Comparison of ENCODE assay signal across 7 cellular contexts in the genomic region with DNA sequence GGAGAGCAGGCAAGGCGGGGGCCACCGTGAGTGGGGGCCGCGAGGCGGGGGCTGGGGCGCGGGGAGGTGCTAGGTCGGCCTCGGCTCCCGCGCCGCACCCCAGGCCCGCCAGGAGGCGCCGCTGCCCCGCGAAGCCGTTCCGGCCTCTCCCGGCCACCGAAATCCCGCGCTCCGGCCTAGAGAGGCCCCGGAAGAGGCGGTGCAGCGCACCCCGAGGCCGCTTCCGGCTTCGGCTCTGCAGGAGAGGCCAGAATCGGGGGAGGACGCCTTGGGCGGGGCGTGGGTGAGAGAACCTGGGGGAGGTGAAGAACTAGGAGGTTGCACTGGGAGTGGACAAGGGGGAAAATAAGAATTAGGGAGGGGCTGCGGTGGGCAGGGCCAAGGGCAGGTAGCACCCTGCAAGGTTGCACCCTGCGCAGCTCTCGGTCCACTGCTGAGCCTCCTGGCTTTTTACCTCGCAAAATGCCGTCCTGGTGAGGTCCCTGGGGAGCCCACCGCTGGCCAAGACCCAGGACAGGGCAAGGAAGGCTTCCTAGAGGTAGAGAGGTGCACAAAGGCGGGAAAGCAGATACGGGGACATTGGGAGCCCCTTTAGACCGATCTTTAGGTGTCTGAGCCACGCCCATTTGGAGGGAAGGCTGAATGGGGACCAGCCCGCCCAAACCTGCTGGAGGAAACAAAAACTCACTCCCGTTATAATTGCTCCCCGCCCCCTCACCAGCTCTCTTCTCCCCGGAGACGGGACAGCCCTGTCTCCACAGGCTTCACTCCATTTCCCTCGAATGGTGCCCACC. TPM values are rescaled to one million over a fixed set of nuclear protein-coding genes. Genes with fewer than 3 reads are reported as not detected.
A peak's percentile ranks its signal among the peaks of the same experiment; 100 is the strongest.
DNase-seq lines count a peak whose midpoint lies in the region; ATAC-seq and TF ChIP-seq lines count a peak whose summit lies in the region.

No MANE protein-coding gene starts in this region.

- H3K79me2 ChIP-seq in hepatocyte = no peaks in the 10 kb centered on the region

- peak overlapping the region; percentile 85 for H2AFZ ChIP-seq in hepatocyte

- DNase-seq in NCI-H187 (lab: John Stamatoyannopoulos, UW) (peak; percentile 50 to 88), T-helper 17 cell (peak; percentile 90 to 92 (median 90)), anterior cingulate cortex (lab: John Stamatoyannopoulos, UW) (peak in 57 of 58 donors; percentile 48 to 91 (median 85)), hepatocyte (ENCODE audit: low spot score) (peak; percentile 98), retinal pigment epithelial cell (ENCODE audit: low read depth) (no peak)

- H3K36me3 ChIP-seq in hepatocyte (replicated peaks; ENCODE audit: insufficient read depth, low read depth) = no peaks in the 10 kb centered on the region

- peak overlapping the region; percentile 97 for H3K4me3 Mint-ChIP-seq in T-helper 17 cell

- TF ChIP-seq CTCF in hepatocyte (IDR thresholded peaks at IDR 0.05; ENCODE audit: poor library complexity) (peak; percentile 72), retinal pigment epithelial cell (conservative IDR thresholded peaks at IDR 0.05; ENCODE audit: low read depth, low read length) (peak; percentile 61)

- H3K9me2 ChIP-seq in hepatocyte (replicated peaks; ENCODE audit: insufficient read depth) = no peaks in the 10 kb centered on the region

- no peaks in the 10 kb centered on the region for H3K9me3 ChIP-seq in T-helper 17 cell (ENCODE audit: control insufficient read depth, low read length, poor library complexity, severe bottlenecking)
- no peaks in the 10 kb centered on the region for H3K9me3 ChIP-seq in hepatocyte (ENCODE audit: low read depth)

- H3K36me3 Mint-ChIP-seq in T-helper 17 cell (ENCODE audit: low read depth) = no peaks in the 10 kb centered on the region

- H3K27me3 ChIP-seq in hepatocyte = no peaks in the 10 kb centered on the region

- peak overlapping the region; percentile 50 for H3K4me3 ChIP-seq in hepatocyte
- peak overlapping the region; percentile 79 for H3K4me3 ChIP-seq in retinal pigment epithelial cell (ENCODE audit: low read length)

- 1% methylated on average over 38 of the region's 51 CpGs for WGBS in hepatocyte (ENCODE audit: low lambda C conversion rate, missing lambda C conversion rate)

- H4K20me1 ChIP-seq in hepatocyte (ENCODE audit: insufficient read depth, poor library complexity, severe bottlenecking) = no peaks in the 10 kb centered on the region

- ATAC-seq in GM18499 (IDR thresholded peaks at IDR 0.05; ENCODE audit: insufficient read depth, unreplicated experiment) (peak; percentile 45), HG02938 (IDR thresholded peaks at IDR 0.05; ENCODE audit: unreplicated experiment) (peak; percentile 72), T-helper 17 cell (peak; percentile 83)

- H3K4me1 Mint-ChIP-seq in T-helper 17 cell = peaks cover 30% of the 10 kb centered on the region

- H3K27me3 Mint-ChIP-seq in T-helper 17 cell = no peaks in the 10 kb centered on the region

- H3K4me2 ChIP-seq in hepatocyte = peak overlapping the region; percentile 96

- H3K27ac Mint-ChIP-seq in T-helper 17 cell = peak overlapping the region; percentile 87

- H3K27ac ChIP-seq in hepatocyte = peak overlapping the region; percentile 86

- peaks cover 17% of the 10 kb centered on the region for H3K4me1 ChIP-seq in hepatocyte (ENCODE audit: insufficient read depth)

RNA-seq across cellular contexts. Expression of gene GNAI2, which starts 8.4 kb away (rescaled TPM):
- 100 to 1,000 TPM; 266 to 288 TPM for total RNA-seq in T-helper 17 cell
- total RNA-seq in hepatocyte = 95.0 and 103 TPM in 2 replicates
- polyA plus RNA-seq in hepatocyte = 219 and 233 TPM in 2 replicates

RNA-seq across cellular contexts. Expression of gene SLC38A3, which starts 22.5 kb away (rescaled TPM):
- total RNA-seq in T-helper 17 cell (under 1 TPM in 1 of 2 donors, not detected in 1; 0.78 TPM), hepatocyte (22.6 and 24.7 TPM in 2 replicates)
- polyA plus RNA-seq in hepatocyte = 37.9 and 56.6 TPM in 2 replicates

RNA-seq across cellular contexts. Expression of gene GNAT1, which starts 36.2 kb away (rescaled TPM):
- under 1 TPM in 1 of 2 donors, not detected in 1; 0.10 TPM for total RNA-seq in T-helper 17 cell
- total RNA-seq in hepatocyte = not detected in 2 replicates
- polyA plus RNA-seq in hepatocyte = not detected in 2 replicates

RNA-seq across cellular contexts. Expression of gene SEMA3B, which starts 41.4 kb away (rescaled TPM):
- 1 to 10 TPM; 1.7 to 1.8 TPM for total RNA-seq in T-helper 17 cell
- total RNA-seq in hepatocyte = 60.2 and 67.7 TPM in 2 replicates
- 104 and 135 TPM in 2 replicates for polyA plus RNA-seq in hepatocyte

RNA-seq across cellular contexts. Expression of gene LSMEM2, which starts 51.3 kb away (rescaled TPM):
- total RNA-seq in T-helper 17 cell (not detected), hepatocyte (0.20 TPM in 1 of 2 replicates, not detected in the other)
- polyA plus RNA-seq in hepatocyte = 0.39 TPM in 1 of 2 replicates, not detected in the other

Comparison
In these comparisons a context has a peak if more than half of its experiments do, and no peak if none do; other contexts are left out.
1. RNA of gene SLC38A3, which starts 22.5 kb away (total RNA-seq): 22.6 to 24.7 TPM in hepatocyte; 0.78 TPM in T-helper 17 cell; every median in the first group is over 10 times any median in the second.
2. Peak in every context shown above with its lines, with median percentiles within 50 percentile points of each other: ATAC-seq.